Comparison of ENCODE assay signal across 8 cellular contexts in the genomic region with DNA sequence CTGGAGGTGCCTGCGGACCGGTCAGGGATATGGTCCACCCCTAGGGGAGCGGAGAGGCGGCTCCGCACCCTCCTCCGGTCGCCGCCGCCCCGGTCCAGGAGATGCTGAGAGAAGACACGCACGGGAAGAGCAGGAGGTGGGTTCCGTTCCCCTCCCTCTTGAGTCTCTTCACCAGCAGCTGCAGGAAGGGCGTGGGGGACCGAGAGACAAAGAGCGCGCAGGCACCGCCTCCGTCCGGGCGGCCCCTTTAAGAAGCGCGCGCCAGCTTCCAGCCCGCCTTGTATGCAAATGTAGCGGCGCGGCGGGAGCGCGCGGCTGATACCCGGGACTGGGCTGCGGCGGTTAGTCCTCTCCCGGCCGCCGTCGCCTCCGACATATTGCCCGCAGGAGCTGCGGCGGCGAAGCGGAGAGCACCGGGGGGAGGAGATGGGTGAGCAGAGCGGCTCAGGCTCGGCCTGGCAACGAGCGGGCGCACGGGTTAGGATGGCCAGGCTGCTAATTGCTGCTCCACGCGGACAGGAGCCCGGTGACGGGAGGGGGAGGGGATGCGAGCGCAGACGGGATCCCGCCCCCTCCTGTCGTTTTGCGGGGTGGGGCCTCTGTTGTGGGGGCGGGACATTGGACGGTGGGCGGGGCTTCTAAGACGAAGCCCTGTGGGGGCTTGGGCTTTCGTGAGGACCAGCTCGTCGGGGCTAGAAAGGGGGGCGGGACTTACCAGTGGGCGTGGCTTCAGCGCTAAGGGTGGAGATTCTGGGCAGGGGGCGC. TPM values are rescaled to one million over a fixed set of nuclear protein-coding genes. Genes with fewer than 3 reads are reported as not detected.
A peak's percentile ranks its signal among the peaks of the same experiment; 100 is the strongest.
DNase-seq lines count a peak whose midpoint lies in the region; ATAC-seq, FAIRE-seq and TF ChIP-seq lines count a peak whose summit lies in the region.

TMEM39B (plus strand) TSS at position 318 of the 765 bp plus-strand sequence; CDS start at position 427, 109 bp downstream.

- no peaks in the 10 kb centered on the region for H3K9me3 ChIP-seq in SK-N-MC (ENCODE audit: low read depth, low read length)
- H3K9me3 ChIP-seq in neutrophil: no peaks in the 10 kb centered on the region

- intact Hi-C loops in activated naive CD4-positive, alpha-beta T cell treated with anti-CD3 and anti-CD28 coated beads for 36 hours (cut with micrococcal nuclease): loop anchor here (1.0 to 10.0 kb wide), 11 partner anchors 35 to 744 kb away; partner anchors contain the start of genes ADGRB2, CCDC28B, KHDRBS1 and KPNA6

- H3K4me1 Mint-ChIP-seq in activated naive CD4-positive, alpha-beta T cell treated with anti-CD3 and anti-CD28 coated beads for 36 hours (ENCODE audit: low read depth): peaks cover 32% of the 10 kb centered on the region

- H3K4me3 Mint-ChIP-seq in activated naive CD4-positive, alpha-beta T cell treated with anti-CD3 and anti-CD28 coated beads for 36 hours: peak within 1 kb of the TSS; percentile 87

- peak; percentile 99 for DNase-seq in GM06990 (ENCODE audit: extremely low read depth, insufficient read length)
- DNase-seq in NCI-H1048 (lab: John Stamatoyannopoulos, UW): peak; percentile 95
- peak; percentile 71 for DNase-seq in SK-N-MC (ENCODE audit: low read depth, low spot score)
- DNase-seq in activated naive CD4-positive, alpha-beta T cell treated with anti-CD3 and anti-CD28 coated beads for 36 hours: peak; percentile 95
- DNase-seq in frontal cortex (ENCODE audit: low spot score in 2 of 2): peak; percentile 87 to 93
- peak; percentile 94 for DNase-seq in superior temporal gyrus (ENCODE audit: extremely low spot score)

- ATAC-seq in HG02571 (IDR thresholded peaks at IDR 0.05; ENCODE audit: unreplicated experiment): peak; percentile 77

- peak within 1 kb of the TSS; percentile 91 for H3K4me3 ChIP-seq in GM06990 (replicated peaks; ENCODE audit: low read depth, low read length)
- peak within 1 kb of the TSS; percentile 86 for H3K4me3 ChIP-seq in SK-N-MC
- H3K4me3 ChIP-seq in neutrophil (ENCODE audit: low read depth in 1 of 2, low read length in 1 of 2): peak within 1 kb of the TSS; percentile 77 to 99

- H3K27ac Mint-ChIP-seq in activated naive CD4-positive, alpha-beta T cell treated with anti-CD3 and anti-CD28 coated beads for 36 hours: peak within 1 kb of the TSS; percentile 85

- H3K27me3 ChIP-seq in GM06990 (replicated peaks; ENCODE audit: control insufficient read depth, insufficient read depth, low read length) (no peaks in the 10 kb centered on the region), neutrophil (peaks cover 42% of the 10 kb centered on the region)

- no peak for FAIRE-seq in frontal cortex (lab: Jason Lieb, UNC)

- no peak for TF ChIP-seq CTCF in GM06990 (IDR thresholded peaks at IDR 0.05; ENCODE audit: insufficient read depth, low read length, poor library complexity, severe bottlenecking)
- peak; percentile 26 for TF ChIP-seq CTCF in neutrophil (IDR thresholded peaks at IDR 0.05)

- peaks cover 19 to 20% of the 10 kb centered on the region in 2 experiments for H3K4me1 ChIP-seq in neutrophil (ENCODE audit: control insufficient read depth in 1 of 2, insufficient read depth in 1 of 2, low read depth in 1 of 2, low read length in 1 of 2)

- H3K36me3 ChIP-seq in GM06990 (ENCODE audit: control insufficient read depth, insufficient read depth, low read length): peaks cover 14% of the 10 kb centered on the region
- H3K36me3 ChIP-seq in SK-N-MC (ENCODE audit: insufficient read depth, low read length): peaks cover 23% of the 10 kb centered on the region; the same call in 1 of the 2 replicates
- H3K36me3 ChIP-seq in neutrophil: peaks cover 24% of the 10 kb centered on the region

- H3K9ac ChIP-seq in SK-N-MC (ENCODE audit: insufficient read length): peak within 1 kb of the TSS; percentile 76

- no peaks in the 10 kb centered on the region for H3K27me3 Mint-ChIP-seq in activated naive CD4-positive, alpha-beta T cell treated with anti-CD3 and anti-CD28 coated beads for 36 hours (ENCODE audit: low read depth)

- peaks cover 6% of the 10 kb centered on the region for H3K36me3 Mint-ChIP-seq in activated naive CD4-positive, alpha-beta T cell treated with anti-CD3 and anti-CD28 coated beads for 36 hours (ENCODE audit: low read depth)

- H3K9me3 Mint-ChIP-seq in activated naive CD4-positive, alpha-beta T cell treated with anti-CD3 and anti-CD28 coated beads for 36 hours: no peaks in the 10 kb centered on the region

- peak within 1 kb of the TSS; percentile 82 for H3K27ac ChIP-seq in SK-N-MC
- H3K27ac ChIP-seq in neutrophil: peak within 1 kb of the TSS; percentile 94

- CTCF ChIA-PET in activated naive CD4-positive, alpha-beta T cell treated with anti-CD3 and anti-CD28 coated beads for 36 hours (lab: Charles Lee): interaction anchor here (0.7 to 3.6 kb wide), 7 partner anchors 10 to 257 kb away, joined by 3 to 12 read pairs (median 3); partner anchors contain the start of gene KPNA6

RNA-seq across cellular contexts. Expression of gene TMEM39B, which starts in this region (rescaled TPM):
- total RNA-seq in activated naive CD4-positive, alpha-beta T cell treated with anti-CD3 and anti-CD28 coated beads for 36 hours: 10 to 100 TPM; 17.2 to 17.6 TPM
- total RNA-seq in frontal cortex: 5.3 TPM

Comparison
In these comparisons a context has a peak if more than half of its experiments do, and no peak if none do; other contexts are left out.
1. Peak in every context shown above with its lines: DNase-seq, ATAC-seq, H3K4me3 ChIP-seq and H3K27ac ChIP-seq.